8 cellular contexts compared by ENCODE assay signal in genomic region chr21:42525228-42525604, GRCh38. TPM values are rescaled to one million over a fixed set of nuclear protein-coding genes. Genes with fewer than 3 reads are reported as not detected.
DNase-seq lines count a peak whose midpoint lies in the region; ATAC-seq and TF ChIP-seq lines count a peak whose summit lies in the region.

No MANE protein-coding gene starts in this region.

- H3K9me3 ChIP-seq in BE2C = no peaks in the 10 kb centered on the region
- H3K9me3 ChIP-seq in skeletal muscle tissue (ENCODE audit: control insufficient read depth in 3 of 3, low read length in 3 of 3) = no peaks in the 10 kb centered on the region

- H3K4me1 ChIP-seq in BE2C = peaks cover 17% of the 10 kb centered on the region
- peaks cover 47 to 58% (median 48%) of the 10 kb centered on the region in 3 donors for H3K4me1 ChIP-seq in skeletal muscle tissue (ENCODE audit: control insufficient read depth in 3 of 3, insufficient read depth in 3 of 3, low read length in 3 of 3)

- H3K4me3 ChIP-seq in BE2C (ENCODE audit: low read depth, low read length) (peak overlapping the region; percentile 53), fibroblast of the aortic adventitia (ENCODE audit: low read depth, low read length) (no peak overlapping the region), skeletal muscle tissue (ENCODE audit: low read length in 3 of 3) (peak overlapping the region; percentile 68 to 71 (median 70))

- H3K9ac ChIP-seq in skeletal muscle tissue (ENCODE audit: low read depth in 1 of 3, low read length in 3 of 3) = peak overlapping the region; percentile 69 to 78 (median 77)

- DNase-seq in BE2C (no peak), NCI-H69 (lab: John Stamatoyannopoulos, UW) (peak; percentile 75), fibroblast of the aortic adventitia (ENCODE audit: low read depth) (peak; percentile 15), KBM-7 (no peak), NCI-H226 (no peak), T-helper 9 cell (no peak)

- H3K36me3 ChIP-seq in BE2C = no peaks in the 10 kb centered on the region
- H3K36me3 ChIP-seq in skeletal muscle tissue (ENCODE audit: control insufficient read depth in 3 of 3, insufficient read depth in 3 of 3, low read length in 3 of 3) = peaks cover 11 to 16% (median 13%) of the 10 kb centered on the region in 3 donors

- peak; percentile 23 for ATAC-seq in GM21367 (IDR thresholded peaks at IDR 0.05; ENCODE audit: unreplicated experiment)

- H3K27ac ChIP-seq in skeletal muscle tissue (ENCODE audit: low read depth, low read length) = peak overlapping the region; percentile 93

- TF ChIP-seq CTCF in BE2C (IDR thresholded peaks at IDR 0.05; ENCODE audit: low read depth, low read length) (no peak), fibroblast of the aortic adventitia (IDR thresholded peaks at IDR 0.05; ENCODE audit: insufficient read depth, low read length) (no peak)

- in situ Hi-C loops in KBM-7 (cut with MboI; ENCODE audit: low pct_unique_long_range_greater_than_20kb, low sequenced_read_pairs) = no loop called here

- H3K27me3 ChIP-seq in BE2C = no peaks in the 10 kb centered on the region
- no peaks in the 10 kb centered on the region for H3K27me3 ChIP-seq in skeletal muscle tissue (ENCODE audit: control insufficient read depth in 3 of 3, insufficient read depth in 3 of 3, low read length in 3 of 3)

RNA-seq across cellular contexts. Expression of gene SLC37A1, which starts 11.6 kb away (rescaled TPM):
- 3.9 TPM for polyA plus RNA-seq in BE2C (2012; ENCODE audit: insufficient read depth, insufficient read length, low read depth)
- total RNA-seq in fibroblast of the aortic adventitia (ENCODE audit: low replicate concordance) (0.27 and 2.5 TPM in 2 replicates), skeletal muscle tissue (2.1 TPM)

RNA-seq across cellular contexts. Expression of gene RSPH1, which starts 29.2 kb away (rescaled TPM):
- polyA plus RNA-seq in BE2C (2012; ENCODE audit: insufficient read depth, insufficient read length, low read depth) = not detected
- 0.16 TPM in 1 of 2 replicates, not detected in the other for total RNA-seq in fibroblast of the aortic adventitia (ENCODE audit: low replicate concordance)
- total RNA-seq in skeletal muscle tissue = not detected

Comparison
In these comparisons a context has a peak if more than half of its experiments do, and no peak if none do; other contexts are left out.
1. DNase-seq: peak in NCI-H69 (single experiment) and fibroblast of the aortic adventitia (single experiment); none in BE2C (single experiment), KBM-7 (single experiment), NCI-H226 (single experiment) and T-helper 9 cell (single experiment).